ENCODE assay signal across 8 cellular contexts in the genomic region with DNA sequence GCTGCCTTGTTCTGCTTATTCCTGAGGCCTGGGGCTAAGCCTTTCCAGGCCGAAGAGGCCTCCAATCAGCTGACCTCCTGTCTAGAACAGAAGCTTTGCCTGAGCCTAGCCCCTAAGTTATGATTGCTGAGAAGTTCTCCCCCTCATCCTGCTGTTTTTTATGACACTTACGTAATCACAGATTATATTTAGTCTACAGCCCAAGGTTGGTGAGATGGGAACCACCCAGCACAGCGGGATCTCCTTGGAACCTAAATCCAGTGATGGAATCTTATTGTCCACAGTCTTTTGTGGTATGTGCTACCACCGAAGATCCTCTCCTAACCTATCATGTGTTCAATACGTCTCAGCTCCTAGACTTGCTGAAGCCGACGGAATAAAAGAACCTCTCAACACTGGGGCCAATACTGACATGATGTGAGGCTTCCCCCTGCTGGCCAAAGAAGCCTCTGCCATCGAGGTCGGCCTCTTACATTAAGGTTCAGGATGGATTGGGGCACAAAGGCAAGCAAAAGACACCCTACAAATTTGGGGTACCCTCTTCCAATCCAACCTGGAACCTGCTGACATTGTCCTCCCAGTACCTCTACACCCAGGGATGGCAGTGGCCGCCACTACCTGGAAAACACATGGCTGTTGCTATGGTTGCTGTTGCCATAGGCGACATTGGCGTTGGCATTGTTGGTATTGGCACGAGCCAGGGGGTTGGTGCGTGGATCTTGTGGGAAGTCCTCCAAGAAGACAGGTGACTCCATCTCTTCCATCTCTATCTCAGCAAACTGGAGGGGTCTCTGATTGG. TPM values are rescaled to one million over a fixed set of nuclear protein-coding genes. Genes with fewer than 3 reads are reported as not detected.
A peak's percentile ranks its signal among the peaks of the same experiment; 100 is the strongest.
DNase-seq lines count a peak whose midpoint lies in the region; ATAC-seq and TF ChIP-seq lines count a peak whose summit lies in the region.

No MANE protein-coding gene starts in this region.

- no peaks in the 10 kb centered on the region for H3K27me3 Mint-ChIP-seq in naive thymus-derived CD8-positive, alpha-beta T cell

- 29 to 42% (median 32%) methylated on average over 10 to 14 of the region's 14 CpGs for WGBS in stomach, 5 donors

- H3K36me3 ChIP-seq in A673 (ENCODE audit: insufficient read depth, low read length, poor library complexity, severe bottlenecking) = no peaks in the 10 kb centered on the region
- H3K36me3 ChIP-seq in stomach = no peaks in the 10 kb centered on the region

- no peak for TF ChIP-seq POLR2A in stomach (IDR thresholded peaks at IDR 0.05)

- TF ChIP-seq EP300 in stomach (IDR thresholded peaks at IDR 0.05) = no peak

- H3K27ac Mint-ChIP-seq in naive thymus-derived CD8-positive, alpha-beta T cell = peak overlapping the region in 3 of 10 donors; percentile 13 to 74 (median 56)

- peak; percentile 73 for ATAC-seq in GM18502 (IDR thresholded peaks at IDR 0.05; ENCODE audit: poor library complexity, unreplicated experiment)
- peak; percentile 97 to 99 for ATAC-seq in naive thymus-derived CD8-positive, alpha-beta T cell

- intact Hi-C loops in A673 (cut with micrococcal nuclease; ENCODE audit: unreplicated experiment) = loop anchor here (1.0 to 5.0 kb wide), 3 partner anchors 64 to 486 kb away; no protein-coding TSS in a partner anchor
- intact Hi-C loops in stomach (cut with DNase I; ENCODE audit: low total_unique reads) = loop anchor here (5.0 kb wide), 1 partner anchor 71 kb away; no protein-coding TSS in a partner anchor

- no peak overlapping the region for H3K4me3 Mint-ChIP-seq in naive thymus-derived CD8-positive, alpha-beta T cell

- POLR2A ChIA-PET in A673 (lab: Charles Lee; ENCODE audit: low non-redundant PET) = no interaction called here
- POLR2A ChIA-PET in naive thymus-derived CD8-positive, alpha-beta T cell (lab: Charles Lee) = interaction anchor here (1.1 to 2.2 kb wide), 3 partner anchors 20 to 71 kb away, joined by 3 to 8 read pairs (median 4); no protein-coding TSS in a partner anchor

- peaks cover 0 to 6% (median 4%) of the 10 kb centered on the region in 4 donors for H3K4me1 Mint-ChIP-seq in naive thymus-derived CD8-positive, alpha-beta T cell

- TF ChIP-seq CTCF in A673 (conservative IDR thresholded peaks at IDR 0.05; ENCODE audit: low read depth, low read length) = peak; percentile 96
- TF ChIP-seq CTCF in HL-60 (IDR thresholded peaks at IDR 0.05; ENCODE audit: insufficient read depth, low read length) = peak; percentile 85
- peak in 5 of 7 experiments; percentile 71 to 93 (median 79) for TF ChIP-seq CTCF in stomach (IDR thresholded peaks at IDR 0.05)

- DNase-seq in A673 (ENCODE audit: low spot score) = peak; percentile 82
- DNase-seq in HL-60 (ENCODE audit: low read depth in 1 of 2, low spot score in 1 of 2) = peak in 1 of 2 experiments; percentile 71
- peak; percentile 53 for DNase-seq in NOMO-1 treated with dmso at 0.1 percent for 144 hours (lab: John Stamatoyannopoulos, UW; ENCODE audit: unreplicated experiment)
- DNase-seq in activated CD8-positive, alpha-beta memory T cell treated with anti-CD3 and anti-CD28 coated beads, Interleukin-2, amount 50 U/mL, for 4 hours = peak; percentile 74
- peak; percentile 27 for DNase-seq in epithelial cell of prostate (ENCODE audit: low read depth, low spot score)
- peak; percentile 42 to 82 (median 70) for DNase-seq in naive thymus-derived CD8-positive, alpha-beta T cell
- peak; percentile 67 for DNase-seq in stomach

- CTCF ChIA-PET in A673 (lab: Charles Lee) = interaction anchor here (0.5 to 1.4 kb wide), 8 partner anchors 50 to 1476 kb away, joined by 3 to 17 read pairs (median 4); no protein-coding TSS in a partner anchor

- no peak overlapping the region for H3K4me3 ChIP-seq in A673 (ENCODE audit: low read depth, low read length, poor library complexity, severe bottlenecking)
- no peak overlapping the region for H3K4me3 ChIP-seq in HL-60 (replicated peaks; ENCODE audit: insufficient read depth, low read length)
- H3K4me3 ChIP-seq in stomach = no peak overlapping the region

- H3K27me3 ChIP-seq in A673 (replicated peaks; ENCODE audit: insufficient read depth, low read depth, low read length, poor library complexity) = no peaks in the 10 kb centered on the region
- H3K27me3 ChIP-seq in HL-60 (ENCODE audit: insufficient read depth, poor library complexity, severe bottlenecking) = no peaks in the 10 kb centered on the region
- no peaks in the 10 kb centered on the region for H3K27me3 ChIP-seq in stomach

- no TSS peak for BruUV-seq in A673 (replicated peaks; lab: Mats Ljungman, UMichigan)

- no peaks in the 10 kb centered on the region for H3K36me3 Mint-ChIP-seq in naive thymus-derived CD8-positive, alpha-beta T cell

- H3K27ac ChIP-seq in A673 (ENCODE audit: low read depth, low read length, poor library complexity, severe bottlenecking) = no peak overlapping the region
- H3K27ac ChIP-seq in HL-60 (replicated peaks) = no peak overlapping the region
- H3K27ac ChIP-seq in epithelial cell of prostate = no peak overlapping the region
- H3K27ac ChIP-seq in stomach = no peak overlapping the region

- no peaks in the 10 kb centered on the region for H3K9me3 Mint-ChIP-seq in naive thymus-derived CD8-positive, alpha-beta T cell

- H3K4me1 ChIP-seq in A673 (ENCODE audit: insufficient read depth, low read length, poor library complexity, severe bottlenecking) = no peaks in the 10 kb centered on the region
- H3K4me1 ChIP-seq in stomach = peaks cover 0 to 7% (median 3%) of the 10 kb centered on the region in 4 donors

- H3K9me3 ChIP-seq in A673 (ENCODE audit: low read depth, low read length, poor library complexity, severe bottlenecking) = no peaks in the 10 kb centered on the region
- no peaks in the 10 kb centered on the region for H3K9me3 ChIP-seq in stomach

RNA-seq across cellular contexts. Expression of a gene that starts 19.3 kb away (rescaled TPM):
- total RNA-seq in A673 (2021) (0.60 and 1.5 TPM in 2 replicates), stomach (1 to 10 TPM; 2.0 to 8.8 (median 3.2) TPM)
- total RNA-seq in naive thymus-derived CD8-positive, alpha-beta T cell = 10 to 100 TPM; 91.7 to 95.3 TPM
- polyA plus RNA-seq in naive thymus-derived CD8-positive, alpha-beta T cell = 1 to 10 TPM; 2.2 to 8.3 (median 3.5) TPM
- polyA plus RNA-seq in stomach = under 1 TPM; 0.30 to 0.68 (median 0.31) TPM

Comparison
In these comparisons a context has a peak if more than half of its experiments do, and no peak if none do; other contexts are left out.
1. RNA of a gene that starts 19.3 kb away (total RNA-seq): 91.7 to 95.3 TPM in naive thymus-derived CD8-positive, alpha-beta T cell; 2.0 to 8.8 TPM in stomach and 0.60 to 1.5 TPM in A673; every median in the first group is over 4 times any median in the second.
2. Peak in every context shown above with its lines, with median percentiles within 50 percentile points of each other: CTCF ChIP-seq.